ENCODE assay signal across 8 cellular contexts in the genomic region with DNA sequence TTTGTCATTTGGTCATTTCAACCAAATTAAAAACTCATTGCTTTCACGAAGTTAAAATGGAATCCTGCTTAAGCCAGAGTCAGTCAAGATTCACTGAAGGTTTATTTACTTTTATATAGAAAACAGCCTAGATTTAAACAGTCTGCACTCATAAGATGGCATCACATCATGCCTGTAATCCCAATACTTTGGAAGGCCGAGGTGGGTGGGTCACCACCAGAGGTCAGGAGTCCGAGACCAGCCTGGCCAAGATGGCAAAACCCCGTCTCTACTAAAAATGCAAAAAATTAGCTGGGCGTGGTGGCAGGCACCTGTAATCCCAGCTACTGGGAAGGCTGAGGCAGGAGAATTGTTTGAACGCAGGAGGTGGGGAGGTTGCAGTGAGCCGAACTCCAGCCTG. TPM values are rescaled to one million over a fixed set of nuclear protein-coding genes. Genes with fewer than 3 reads are reported as not detected.
"Had no signal": no experiment of that assay in that cellular context is flagged by ENCODE, and none has a peak within 500 bp of the region (broad histone marks: within the 10 kb centered on the region; RNA-seq: fewer than 3 reads in every experiment).

No MANE protein-coding gene starts in this region.

RNA-seq across cellular contexts. Expression of gene MRLN, which starts 33.8 kb away (rescaled TPM):
- total RNA-seq: LHCN-M2, MCF 10A, NCI-H460, OCI-LY7, PC-9, Right ventricle myocardium inferior, RPMI7951, SK-MEL-5 had no signal
